Comparison of ENCODE assay signal across 7 cellular contexts in the genomic region with DNA sequence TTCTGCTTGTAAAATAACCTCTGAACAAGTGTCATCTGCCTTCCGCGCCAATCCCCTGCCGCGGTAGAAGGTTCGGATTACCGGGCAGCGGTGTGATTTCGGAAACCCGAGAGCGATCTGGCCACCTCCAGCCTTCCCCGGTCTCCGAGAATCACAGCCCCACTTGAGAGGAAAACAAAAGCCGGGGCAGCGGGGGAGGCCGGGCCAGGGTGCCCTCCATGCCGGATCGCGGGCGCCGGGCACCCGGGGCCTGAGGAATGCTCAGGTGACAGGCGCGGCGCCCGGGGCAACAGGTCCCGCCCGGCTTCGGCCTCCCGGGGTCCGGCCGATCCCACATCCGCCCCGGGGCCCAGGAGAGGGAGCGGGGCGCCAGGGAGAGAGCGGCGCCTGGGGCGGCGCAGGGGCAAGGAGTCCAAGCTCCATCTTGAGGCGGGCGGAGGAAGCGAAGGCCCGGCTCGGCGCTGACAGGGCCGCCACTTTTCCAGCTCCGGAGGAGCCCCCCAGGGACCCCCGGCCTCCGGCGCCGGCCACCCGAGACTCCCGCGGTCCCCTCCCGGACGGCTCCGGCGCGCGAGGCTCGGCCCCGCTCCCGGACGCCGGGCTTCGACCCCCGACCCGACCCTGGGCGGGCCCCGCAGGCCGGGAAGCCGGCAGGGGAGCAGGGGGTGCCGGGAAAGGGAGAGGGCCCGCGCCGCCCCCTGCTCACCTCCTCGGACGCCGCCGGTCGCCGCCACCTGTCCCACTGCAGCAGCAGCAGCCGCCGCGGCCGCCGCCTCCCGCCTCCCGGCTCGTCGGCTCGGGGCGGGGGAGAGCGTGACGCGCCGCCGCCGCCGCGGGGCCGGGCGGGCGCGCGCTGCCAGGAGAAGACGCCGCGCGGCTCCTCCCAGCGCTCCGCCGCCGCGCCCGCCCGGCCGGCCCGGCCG. TPM values are rescaled to one million over a fixed set of nuclear protein-coding genes. Genes with fewer than 3 reads are reported as not detected.
DNase-seq lines count a peak whose midpoint lies in the region; FAIRE-seq and TF ChIP-seq lines count a peak whose summit lies in the region.

A gene (minus strand): TSS at position 855 of the 923 bp plus-strand sequence. CDS start 42,217 bp downstream, outside the sequence.

- no peak for TF ChIP-seq POLR2A in GM12891 (IDR thresholded peaks at IDR 0.05; ENCODE audit: low read depth, low read length)

- H3K27me3 ChIP-seq in layer of hippocampus (ENCODE audit: control insufficient read depth, insufficient read depth, low read length), result no peaks in the 10 kb centered on the region

- CTCF ChIA-PET in HEK293T (lab: Yijun Ruan, JAX), result interaction anchor here (1.0 to 1.3 kb wide), 3 partner anchors 16 to 86 kb away, joined by 3 to 4 read pairs (median 3); no protein-coding TSS in a partner anchor

- H3K27me3 Mint-ChIP-seq in chondrocyte (ENCODE audit: low read depth), result no peaks in the 10 kb centered on the region

- peak; percentile 43 for FAIRE-seq in GM12891 (lab: Jason Lieb, UNC)

- peak within 1 kb of the TSS; percentile 97 for H3K27ac Mint-ChIP-seq in chondrocyte (ENCODE audit: unreplicated experiment)

- H3K9me3 Mint-ChIP-seq in chondrocyte (ENCODE audit: low read depth), result no peaks in the 10 kb centered on the region

- H3K4me3 Mint-ChIP-seq in chondrocyte (ENCODE audit: unreplicated experiment), result peak within 1 kb of the TSS; percentile 91

- H3K36me3 Mint-ChIP-seq in chondrocyte (ENCODE audit: low read depth), result no peaks in the 10 kb centered on the region

- POLR2A ChIA-PET in HEK293T (lab: Yijun Ruan, JAX), result interaction anchor here (0.7 to 5.0 kb wide), 5 partner anchors 8 to 78 kb away, joined by 3 to 60 read pairs (median 8); a partner anchor contains a TSS

- DNase-seq in GM12891 (ENCODE audit: insufficient read length, low spot score), result peak; percentile 59
- peak; percentile 66 for DNase-seq in HEK293T (ENCODE audit: extremely low spot score)
- DNase-seq in NCI-H146 treated with DMSO at 0.1 percent for 48 hours (lab: John Stamatoyannopoulos, UW; ENCODE audit: unreplicated experiment), result peak; percentile 5
- peak; percentile 72 for DNase-seq in activated CD4-positive, CD25-positive, alpha-beta regulatory T cell treated with anti-CD3 and anti-CD28 coated beads, Interleukin-2, amount 50 U/mL, for 72 hours
- no peak for DNase-seq in chondrocyte (ENCODE audit: low spot score)
- DNase-seq in stimulated activated CD4-positive, alpha-beta T cell treated with anti-CD3 and anti-CD28 coated beads, Interleukin-2, amount 100 ng/mL, for 48 hours, result peak; percentile 44 to 46

- TF ChIP-seq CTCF in chondrocyte (IDR thresholded peaks at IDR 0.05), result peak; percentile 77

- peaks cover 46% of the 10 kb centered on the region for H3K4me1 Mint-ChIP-seq in chondrocyte (ENCODE audit: low read depth)

- H3K27ac ChIP-seq in layer of hippocampus (ENCODE audit: low read depth, low read length), result peak within 1 kb of the TSS; percentile 84

TF ChIP-seq in GM12891, 5 proteins besides CTCF, POLR2A, EP300 and RAD21:
- TF ChIP-seq PAX5 (IDR thresholded peaks at IDR 0.05; ENCODE audit: insufficient read depth, low read length, severe bottlenecking) (no peak), POLR2AphosphoS5 (IDR thresholded peaks at IDR 0.05; ENCODE audit: low read depth, low read length) (no peak), SPI1 (IDR thresholded peaks at IDR 0.05; ENCODE audit: low read depth, low read length) (no peak), POU2F2 (IDR thresholded peaks at IDR 0.05; ENCODE audit: low read depth, low read length) (no peak)

TF ChIP-seq in HEK293T, 16 proteins besides CTCF, POLR2A, EP300 and RAD21:
- TF ChIP-seq LEF1 (IDR thresholded peaks at IDR 0.05; ENCODE audit: borderline replicate concordance) (0 out of 2 replicates have a peak, but pooled peaks have one; percentile 21), FOXK2 (IDR thresholded peaks at IDR 0.05) (no peak), CTBP1 (IDR thresholded peaks at IDR 0.05; ENCODE audit: borderline replicate concordance) (no peak), ELF4 (IDR thresholded peaks at IDR 0.05) (no peak)

RNA-seq across cellular contexts. Expression of the gene that starts here (rescaled TPM):
- 8.2 TPM for polyA plus RNA-seq in GM12891 (2012; ENCODE audit: low read depth, missing spikeins)
- 74.1 to 101 TPM (median 94.7 TPM) in 3 replicates for total RNA-seq in chondrocyte
